In the genomic region with DNA sequence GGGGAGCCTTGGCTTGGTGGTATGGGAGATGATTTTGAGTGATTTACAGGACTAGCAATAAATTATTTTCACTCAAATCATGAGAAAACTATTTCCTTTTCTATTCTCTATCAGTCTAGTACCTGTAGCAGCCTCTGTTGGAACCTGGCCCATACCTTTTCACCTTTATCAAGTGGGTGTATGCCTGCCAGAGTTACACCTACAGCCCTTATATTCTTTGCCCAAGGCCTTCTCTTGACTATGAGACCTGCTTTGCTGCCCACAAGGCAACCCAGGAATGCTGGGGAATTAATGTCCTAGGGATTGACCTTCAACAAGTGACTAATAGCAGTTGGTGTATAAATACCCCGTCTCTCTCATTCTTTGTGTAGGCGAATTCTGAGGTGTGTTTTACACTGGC, we compare ENCODE assay signal across 25 cellular contexts. TPM values are rescaled to one million over a fixed set of nuclear protein-coding genes. Genes with fewer than 3 reads are reported as not detected.
DNase-seq lines count a peak whose midpoint lies in the region; ATAC-seq and TF ChIP-seq lines count a peak whose summit lies in the region.
"Had no signal": no experiment of that assay in that cellular context is flagged by ENCODE, and none has a peak within 500 bp of the region (broad histone marks: within the 10 kb centered on the region; RNA-seq: fewer than 3 reads in every experiment).

No MANE protein-coding gene starts in this region.

- CTCF ChIA-PET in CD4-positive, alpha-beta memory T cell (lab: Charles Lee; ENCODE audit: partially characterized antibody): interaction anchor here (1.3 kb wide), 1 partner anchor 170 kb away, joined by 3 read pairs; no protein-coding TSS in a partner anchor

- no peaks in the 10 kb centered on the region for H3K9me3 ChIP-seq in left lung
- H3K9me3 ChIP-seq in thyroid gland: no peaks in the 10 kb centered on the region
- no peaks in the 10 kb centered on the region for H3K9me3 ChIP-seq in CD4-positive, alpha-beta memory T cell (ENCODE audit: control insufficient read depth in 1 of 2, low read length in 2 of 2)
- H3K9me3 ChIP-seq: BE2C, BLaER1 had no signal

- H3K36me3 Mint-ChIP-seq in natural killer cell treated with Interleukin-12 subunit alpha and Interleukin-12 subunit beta and Interleukin-15 and Interleukin-18, amount 100 ng/mL, for 72 hours: no peaks in the 10 kb centered on the region
- H3K36me3 Mint-ChIP-seq in CD4-positive, alpha-beta memory T cell: no peaks in the 10 kb centered on the region
- H3K36me3 Mint-ChIP-seq: CD14-positive monocyte had no signal

- H3K27ac ChIP-seq in left lung (no peak overlapping the region), thyroid gland (peak overlapping the region in 1 of 3 donors; percentile 2)
- no peak overlapping the region for H3K27ac ChIP-seq in CD4-positive, alpha-beta memory T cell (ENCODE audit: low read depth, low read length)
- H3K27ac ChIP-seq: BLaER1 had no signal

- 83 to 87% methylated on average over 2 of the region's 2 CpGs for whole genome bisulfite sequencing in thyroid gland, 2 donors

- H3K4me3 ChIP-seq in left lung: no peak overlapping the region
- H3K4me3 ChIP-seq in thyroid gland (replicated peaks in 1 of 3): no peak overlapping the region
- H3K4me3 ChIP-seq in CD4-positive, alpha-beta memory T cell (ENCODE audit: low read length in 2 of 2): no peak overlapping the region
- H3K4me3 ChIP-seq: BLaER1, GM12878 had no signal

- POLR2A ChIA-PET in CD4-positive, alpha-beta memory T cell (lab: Charles Lee; ENCODE audit: partially characterized antibody): no interaction called here

- no peak overlapping the region for H3K27ac Mint-ChIP-seq in natural killer cell treated with Interleukin-12 subunit alpha and Interleukin-12 subunit beta and Interleukin-15 and Interleukin-18, amount 100 ng/mL, for 72 hours
- no peak overlapping the region for H3K27ac Mint-ChIP-seq in CD4-positive, alpha-beta memory T cell
- H3K27ac Mint-ChIP-seq: CD4-positive, alpha-beta T cell; CD8-positive, alpha-beta memory T cell had no signal

- DNase-seq in left kidney (ENCODE audit: low read depth, low spot score): peak; percentile 31
- DNase-seq in left lung: no peak
- DNase-seq in renal cortical epithelial cell (ENCODE audit: low read depth): peak; percentile 67
- peak; percentile 30 to 44 for DNase-seq in thyroid gland
- no peak for DNase-seq in natural killer cell treated with Interleukin-12 subunit alpha and Interleukin-12 subunit beta and Interleukin-15 and Interleukin-18, amount 100 ng/mL, for 72 hours (ENCODE audit: low spot score)
- no peak for DNase-seq in CD4-positive, alpha-beta memory T cell
- no peak for DNase-seq in stimulated activated CD4-positive, alpha-beta T cell treated with anti-CD3 and anti-CD28 coated beads, Interleukin-4, amount 100 ng/mL, for 4 hours
- DNase-seq: 8988T; ACHN; BE2C; C1 segment of cervical spinal cord; CD4-positive, alpha-beta T cell; CD8-positive, alpha-beta memory T cell; COR-L47; DMS 273 treated with DMSO at 0.1 percent for 48 hours; DMS153; DMS53; DMS79; DND-41; EL; GDM1 had no signal

- no peak overlapping the region for H3K4me3 Mint-ChIP-seq in natural killer cell treated with Interleukin-12 subunit alpha and Interleukin-12 subunit beta and Interleukin-15 and Interleukin-18, amount 100 ng/mL, for 72 hours
- no peak overlapping the region for H3K4me3 Mint-ChIP-seq in CD4-positive, alpha-beta memory T cell
- H3K4me3 Mint-ChIP-seq: CD14-positive monocyte; CD4-positive, alpha-beta T cell; CD8-positive, alpha-beta memory T cell had no signal

- H3K9me3 Mint-ChIP-seq in natural killer cell treated with Interleukin-12 subunit alpha and Interleukin-12 subunit beta and Interleukin-15 and Interleukin-18, amount 100 ng/mL, for 72 hours: no peaks in the 10 kb centered on the region
- H3K9me3 Mint-ChIP-seq in CD4-positive, alpha-beta memory T cell: no peaks in the 10 kb centered on the region
- H3K9me3 Mint-ChIP-seq: CD4-positive, alpha-beta T cell; CD8-positive, alpha-beta memory T cell had no signal

- H3K4me1 ChIP-seq in left lung (no peaks in the 10 kb centered on the region), thyroid gland (peaks cover 0 to 9% of the 10 kb centered on the region in 2 donors)
- no peaks in the 10 kb centered on the region for H3K4me1 ChIP-seq in CD4-positive, alpha-beta memory T cell (ENCODE audit: insufficient read depth, low read length)
- H3K4me1 ChIP-seq: BE2C had no signal

- no peak for TF ChIP-seq CTCF in left lung (IDR thresholded peaks at IDR 0.05)
- no peak for TF ChIP-seq CTCF in thyroid gland (IDR thresholded peaks at IDR 0.05)

- H3K27me3 ChIP-seq in left lung (no peaks in the 10 kb centered on the region), thyroid gland (no peaks in the 10 kb centered on the region)
- H3K27me3 ChIP-seq in CD4-positive, alpha-beta memory T cell (ENCODE audit: insufficient read depth, low read length): no peaks in the 10 kb centered on the region
- H3K27me3 ChIP-seq: BE2C, BLaER1 had no signal

- H3K27me3 Mint-ChIP-seq in natural killer cell treated with Interleukin-12 subunit alpha and Interleukin-12 subunit beta and Interleukin-15 and Interleukin-18, amount 100 ng/mL, for 72 hours: peaks cover 8 to 28% of the 10 kb centered on the region in 2 donors
- peaks cover 0 to 2% of the 10 kb centered on the region in 2 donors for H3K27me3 Mint-ChIP-seq in CD4-positive, alpha-beta memory T cell
- H3K27me3 Mint-ChIP-seq: CD4-positive, alpha-beta T cell had no signal

- no peak for TF ChIP-seq POLR2A in thyroid gland (IDR thresholded peaks at IDR 0.05)

- intact Hi-C loops in left lung (cut with DNase I) (no loop called here), thyroid gland (cut with DNase I) (no loop called here)
- intact Hi-C loops in CD4-positive, alpha-beta memory T cell (cut with micrococcal nuclease): no loop called here

- no peaks in the 10 kb centered on the region for H3K36me3 ChIP-seq in left lung
- H3K36me3 ChIP-seq in thyroid gland: no peaks in the 10 kb centered on the region
- no peaks in the 10 kb centered on the region for H3K36me3 ChIP-seq in CD4-positive, alpha-beta memory T cell (ENCODE audit: insufficient read depth, low read length)
- H3K36me3 ChIP-seq: BE2C, BLaER1 had no signal

- no peaks in the 10 kb centered on the region for H3K4me1 Mint-ChIP-seq in natural killer cell treated with Interleukin-12 subunit alpha and Interleukin-12 subunit beta and Interleukin-15 and Interleukin-18, amount 100 ng/mL, for 72 hours (ENCODE audit: low read depth in 2 of 2)
- H3K4me1 Mint-ChIP-seq in CD4-positive, alpha-beta memory T cell: peaks cover 0 to 6% (median 5%) of the 10 kb centered on the region in 4 donors
- H3K4me1 Mint-ChIP-seq: CD14-positive monocyte; CD8-positive, alpha-beta memory T cell had no signal

- peak; percentile 41 for ATAC-seq in left lung
- no peak for ATAC-seq in natural killer cell treated with Interleukin-12 subunit alpha and Interleukin-12 subunit beta and Interleukin-15 and Interleukin-18, amount 100 ng/mL, for 72 hours
- ATAC-seq: GM12878 had no signal

RNA-seq across cellular contexts. Expression of a gene that starts 20.0 kb away (rescaled TPM):
- total RNA-seq in left lung (1 to 10 TPM; 4.1 to 7.1 TPM), renal cortical epithelial cell (0.52 and 18.6 TPM in 2 replicates), thyroid gland (10 to 100 TPM in 2 of 4 donors, 1 to 10 TPM in 2; 4.2 to 24.3 (median 9.9) TPM)
- 10 to 100 TPM in 1 of 2 donors, 1 to 10 TPM in 1; 8.4 to 22.7 TPM for total RNA-seq in natural killer cell treated with Interleukin-12 subunit alpha and Interleukin-12 subunit beta and Interleukin-15 and Interleukin-18, amount 100 ng/mL, for 72 hours
- 100 to 1,000 TPM; 363 to 382 TPM for total RNA-seq in CD4-positive, alpha-beta memory T cell
- 100 to 1,000 TPM; 307 to 399 TPM for polyA plus RNA-seq in CD4-positive, alpha-beta memory T cell
- total RNA-seq: G401 had no signal

Comparison
In these comparisons a context has a peak if more than half of its experiments do, and no peak if none do; other contexts are left out.
1. DNase-seq: peak in left kidney (single experiment), renal cortical epithelial cell (single experiment) and thyroid gland (2 of 2); none in left lung (0 of 2), natural killer cell treated with Interleukin-12 subunit alpha and Interleukin-12 subunit beta and Interleukin-15 and Interleukin-18, amount 100 ng/mL, for 72 hours (single experiment), CD4-positive, alpha-beta memory T cell (0 of 5) and stimulated activated CD4-positive, alpha-beta T cell treated with anti-CD3 and anti-CD28 coated beads, Interleukin-4, amount 100 ng/mL, for 4 hours (0 of 2).
2. RNA of a gene that starts 20.0 kb away (total RNA-seq): 363 to 382 TPM in CD4-positive, alpha-beta memory T cell; 8.4 to 22.7 TPM in natural killer cell treated with Interleukin-12 subunit alpha and Interleukin-12 subunit beta and Interleukin-15 and Interleukin-18, amount 100 ng/mL, for 72 hours, 0.52 to 18.6 TPM in renal cortical epithelial cell, 4.2 to 24.3 TPM in thyroid gland and 4.1 to 7.1 TPM in left lung; every median in the first group is over 10 times any median in the second.